ENCODE assay signal across 2 cellular contexts in genomic region chr18:12628706-12629702, GRCh38.
TF ChIP-seq lines count a peak whose summit lies in the region.

No MANE protein-coding gene starts in this region.

TF ChIP-seq in A549, 52 proteins besides CTCF, POLR2A, EP300 and RAD21 (continued from another document):
- TF ChIP-seq ELK1 (IDR thresholded peaks at IDR 0.05; ENCODE audit: low read depth, low read length) (no peak), USF2 (IDR thresholded peaks at IDR 0.05) (no peak), RARB (CRISPR knock-in tag; IDR thresholded peaks at IDR 0.05) (no peak), HES2 (IDR thresholded peaks at IDR 0.05) (no peak)

TF ChIP-seq in IMR-90, 13 proteins besides CTCF, POLR2A, EP300 and RAD21:
- TF ChIP-seq ELK1 (IDR thresholded peaks at IDR 0.05; ENCODE audit: borderline replicate concordance, low read depth, low read length) (no peak), SMC3 (IDR thresholded peaks at IDR 0.05; ENCODE audit: low read depth, low read length) (0 out of 2 replicates have a peak, but pooled peaks have one; percentile 10), BHLHE40 (IDR thresholded peaks at IDR 0.05; ENCODE audit: low read depth, low read length) (0 out of 2 replicates have a peak, but pooled peaks have one; percentile 28), NFE2L2 (IDR thresholded peaks at IDR 0.05; ENCODE audit: low read depth, low read length) (no peak), MAFK (IDR thresholded peaks at IDR 0.05; ENCODE audit: low read depth, low read length) (no peak), FOS (IDR thresholded peaks at IDR 0.05; ENCODE audit: low read depth, low read length) (peak; percentile 21; the same call in 1 of the 2 replicates)
